1 cellular context compared by ENCODE assay signal in the genomic region with DNA sequence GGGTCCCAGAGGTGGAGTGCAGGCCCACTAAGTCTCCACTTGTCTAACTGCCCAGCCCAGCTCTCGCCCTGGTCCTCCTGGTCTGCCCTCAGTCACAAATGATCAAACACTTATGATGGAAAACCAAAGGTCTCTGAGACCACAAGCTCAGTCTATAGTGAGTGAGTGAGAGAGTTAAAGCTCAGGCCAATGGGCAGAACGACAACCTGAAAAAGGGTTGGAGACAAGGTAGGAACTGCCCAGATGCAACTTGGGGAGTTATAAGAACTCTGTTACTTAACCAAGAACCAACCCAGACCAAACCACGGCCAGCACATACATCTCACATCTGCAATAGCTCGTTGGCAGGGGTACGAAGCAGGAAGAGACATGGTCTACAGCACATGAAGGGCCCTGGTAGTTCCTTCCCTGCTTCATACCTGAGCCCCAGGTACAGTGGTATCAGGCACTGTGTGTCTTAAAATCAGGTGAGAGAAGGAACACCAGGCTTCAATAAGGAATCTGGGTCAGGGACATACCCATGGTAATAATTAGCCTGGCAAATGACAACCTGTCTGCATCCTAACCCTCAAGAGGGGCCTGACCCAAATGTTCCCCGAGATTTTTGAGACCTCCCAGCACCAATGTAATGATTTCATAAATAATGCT.
TF ChIP-seq lines count a peak whose summit lies in the region.

No MANE protein-coding gene starts in this region.

TF ChIP-seq in K562, 482 proteins besides CTCF, POLR2A, EP300 and RAD21:
- TF ChIP-seq MYC (IDR thresholded peaks at IDR 0.05; ENCODE audit: low read depth, low read length) (no peak), MYC (CRISPR knock-in tag; IDR thresholded peaks at IDR 0.05; ENCODE audit: borderline replicate concordance, low read depth) (0 out of 2 replicates have a peak, but pooled peaks have one; percentile 29), TEAD4 (IDR thresholded peaks at IDR 0.05; ENCODE audit: low read length) (no peak), TEAD4 (CRISPR knock-in tag; IDR thresholded peaks at IDR 0.05; ENCODE audit: borderline replicate concordance) (peak; percentile 16; the same call in 1 of the 2 replicates), BRCA1 (IDR thresholded peaks at IDR 0.05) (no peak), BRCA1 (CRISPR knock-in tag; IDR thresholded peaks at IDR 0.05) (0 out of 2 replicates have a peak, but pooled peaks have one; percentile 26), NEUROD1 (IDR thresholded peaks at IDR 0.05; ENCODE audit: borderline replicate concordance, low read depth, low read length, partially characterized antibody) (peak; percentile 12), JUN (IDR thresholded peaks at IDR 0.05; ENCODE audit: borderline replicate concordance, low read depth, low read length) (no peak), JUN (CRISPR knock-in tag; IDR thresholded peaks at IDR 0.05; ENCODE audit: borderline replicate concordance) (peak; percentile 60; the same call in 1 of the 2 replicates), CBFA2T2 (conservative IDR thresholded peaks at IDR 0.05) (no peak), KDM1A (IDR thresholded peaks at IDR 0.05) (no peak), CBFB (CRISPR knock-in tag; IDR thresholded peaks at IDR 0.05) (0 out of 2 replicates have a peak, but pooled peaks have one; percentile 62), SAP30 (IDR thresholded peaks at IDR 0.05; ENCODE audit: borderline replicate concordance, insufficient read depth, low read depth, low read length, poor library complexity, severe bottlenecking) (no peak), WHSC1 (IDR thresholded peaks at IDR 0.05; ENCODE audit: low read length) (peak; percentile 35)
- TF ChIP-seq, protein P1, sequence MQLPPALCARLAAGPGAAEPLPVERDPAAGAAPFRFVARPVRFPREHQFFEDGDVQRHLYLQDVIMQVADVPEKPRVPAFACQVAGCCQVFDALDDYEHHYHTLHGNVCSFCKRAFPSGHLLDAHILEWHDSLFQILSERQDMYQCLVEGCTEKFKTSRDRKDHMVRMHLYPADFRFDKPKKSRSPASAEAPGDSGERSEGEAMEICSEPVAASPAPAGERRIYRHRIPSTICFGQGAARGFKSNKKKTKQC (CRISPR knock-in tag; IDR thresholded peaks at IDR 0.05): peak; percentile 20; the same call in 1 of the 2 replicates
- TF ChIP-seq, protein P2, sequence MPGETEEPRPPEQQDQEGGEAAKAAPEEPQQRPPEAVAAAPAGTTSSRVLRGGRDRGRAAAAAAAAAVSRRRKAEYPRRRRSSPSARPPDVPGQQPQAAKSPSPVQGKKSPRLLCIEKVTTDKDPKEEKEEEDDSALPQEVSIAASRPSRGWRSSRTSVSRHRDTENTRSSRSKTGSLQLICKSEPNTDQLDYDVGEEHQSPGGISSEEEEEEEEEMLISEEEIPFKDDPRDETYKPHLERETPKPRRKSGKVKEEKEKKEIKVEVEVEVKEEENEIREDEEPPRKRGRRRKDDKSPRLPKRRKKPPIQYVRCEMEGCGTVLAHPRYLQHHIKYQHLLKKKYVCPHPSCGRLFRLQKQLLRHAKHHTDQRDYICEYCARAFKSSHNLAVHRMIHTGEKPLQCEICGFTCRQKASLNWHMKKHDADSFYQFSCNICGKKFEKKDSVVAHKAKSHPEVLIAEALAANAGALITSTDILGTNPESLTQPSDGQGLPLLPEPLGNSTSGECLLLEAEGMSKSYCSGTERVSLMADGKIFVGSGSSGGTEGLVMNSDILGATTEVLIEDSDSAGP (CRISPR knock-in tag; IDR thresholded peaks at IDR 0.05): 0 out of 2 replicates have a peak, but pooled peaks have one; percentile 26
- TF ChIP-seq, protein P3, sequence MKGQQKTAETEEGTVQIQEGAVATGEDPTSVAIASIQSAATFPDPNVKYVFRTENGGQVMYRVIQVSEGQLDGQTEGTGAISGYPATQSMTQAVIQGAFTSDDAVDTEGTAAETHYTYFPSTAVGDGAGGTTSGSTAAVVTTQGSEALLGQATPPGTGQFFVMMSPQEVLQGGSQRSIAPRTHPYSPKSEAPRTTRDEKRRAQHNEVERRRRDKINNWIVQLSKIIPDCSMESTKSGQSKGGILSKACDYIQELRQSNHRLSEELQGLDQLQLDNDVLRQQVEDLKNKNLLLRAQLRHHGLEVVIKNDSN (CRISPR knock-in tag; IDR thresholded peaks at IDR 0.05): peak; percentile 17; the same call in 1 of the 2 replicates
- TF ChIP-seq, protein P4, sequence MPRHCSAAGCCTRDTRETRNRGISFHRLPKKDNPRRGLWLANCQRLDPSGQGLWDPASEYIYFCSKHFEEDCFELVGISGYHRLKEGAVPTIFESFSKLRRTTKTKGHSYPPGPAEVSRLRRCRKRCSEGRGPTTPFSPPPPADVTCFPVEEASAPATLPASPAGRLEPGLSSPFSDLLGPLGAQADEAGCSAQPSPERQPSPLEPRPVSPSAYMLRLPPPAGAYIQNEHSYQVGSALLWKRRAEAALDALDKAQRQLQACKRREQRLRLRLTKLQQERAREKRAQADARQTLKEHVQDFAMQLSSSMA (CRISPR knock-in tag; IDR thresholded peaks at IDR 0.05): no peak
- TF ChIP-seq, protein P5, sequence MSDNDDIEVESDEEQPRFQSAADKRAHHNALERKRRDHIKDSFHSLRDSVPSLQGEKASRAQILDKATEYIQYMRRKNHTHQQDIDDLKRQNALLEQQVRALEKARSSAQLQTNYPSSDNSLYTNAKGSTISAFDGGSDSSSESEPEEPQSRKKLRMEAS (CRISPR knock-in tag; IDR thresholded peaks at IDR 0.05): peak; percentile 28; the same call in 1 of the 2 replicates
- TF ChIP-seq, protein P6, sequence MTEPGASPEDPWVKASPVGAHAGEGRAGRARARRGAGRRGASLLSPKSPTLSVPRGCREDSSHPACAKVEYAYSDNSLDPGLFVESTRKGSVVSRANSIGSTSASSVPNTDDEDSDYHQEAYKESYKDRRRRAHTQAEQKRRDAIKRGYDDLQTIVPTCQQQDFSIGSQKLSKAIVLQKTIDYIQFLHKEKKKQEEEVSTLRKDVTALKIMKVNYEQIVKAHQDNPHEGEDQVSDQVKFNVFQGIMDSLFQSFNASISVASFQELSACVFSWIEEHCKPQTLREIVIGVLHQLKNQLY (CRISPR knock-in tag; conservative IDR thresholded peaks at IDR 0.05): 0 out of 4 replicates have a peak, but pooled peaks of 1 of the 2 experiments have one; percentile 82
- TF ChIP-seq, protein P7, sequence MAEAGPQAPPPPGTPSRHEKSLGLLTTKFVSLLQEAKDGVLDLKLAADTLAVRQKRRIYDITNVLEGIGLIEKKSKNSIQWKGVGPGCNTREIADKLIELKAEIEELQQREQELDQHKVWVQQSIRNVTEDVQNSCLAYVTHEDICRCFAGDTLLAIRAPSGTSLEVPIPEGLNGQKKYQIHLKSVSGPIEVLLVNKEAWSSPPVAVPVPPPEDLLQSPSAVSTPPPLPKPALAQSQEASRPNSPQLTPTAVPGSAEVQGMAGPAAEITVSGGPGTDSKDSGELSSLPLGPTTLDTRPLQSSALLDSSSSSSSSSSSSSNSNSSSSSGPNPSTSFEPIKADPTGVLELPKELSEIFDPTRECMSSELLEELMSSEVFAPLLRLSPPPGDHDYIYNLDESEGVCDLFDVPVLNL (CRISPR knock-in tag; IDR thresholded peaks at IDR 0.05; ENCODE audit: low read depth): 0 out of 2 replicates have a peak, but pooled peaks have one; percentile 70
